In genomic region chr17:8248751-8249607, GRCh38 we compare ENCODE assay signal across 1 cellular context.
TF ChIP-seq lines count a peak whose summit lies in the region.

Gene PFAS (plus strand): TSS chr17:8249289. CDS start chr17:8253938, 4,649 bp downstream.

TF ChIP-seq in WTC11, 78 proteins besides CTCF, POLR2A, EP300 and RAD21 (continued from another document):
- no peak for TF ChIP-seq AR (CRISPR knock-in tag; IDR thresholded peaks at IDR 0.05)
- TF ChIP-seq E2F4 (CRISPR knock-in tag; IDR thresholded peaks at IDR 0.05; ENCODE audit: borderline replicate concordance, low read depth) = no peak
- TF ChIP-seq NR1H2 (CRISPR knock-in tag; IDR thresholded peaks at IDR 0.05) = no peak
- peak; percentile 75; the same call in 1 of the 2 replicates for TF ChIP-seq TP53 (CRISPR knock-in tag; IDR thresholded peaks at IDR 0.05)
- TF ChIP-seq IRF2 (CRISPR knock-in tag; IDR thresholded peaks at IDR 0.05; ENCODE audit: borderline replicate concordance, low read depth) = no peak
- no peak for TF ChIP-seq NR2C2 (CRISPR knock-in tag; IDR thresholded peaks at IDR 0.05)
- TF ChIP-seq NFYB (CRISPR knock-in tag; conservative IDR thresholded peaks at IDR 0.05; ENCODE audit: low read depth) = no peak
- TF ChIP-seq ERG (CRISPR knock-in tag; IDR thresholded peaks at IDR 0.05) = no peak
- no peak for TF ChIP-seq PRRX2 (CRISPR knock-in tag; IDR thresholded peaks at IDR 0.05)
- no peak for TF ChIP-seq GTF2I (CRISPR knock-in tag; conservative IDR thresholded peaks at IDR 0.05)
- no peak for TF ChIP-seq ATF3 (CRISPR knock-in tag; conservative IDR thresholded peaks at IDR 0.05)
- 0 out of 2 replicates have a peak, but pooled peaks have one; percentile 57 for TF ChIP-seq TEAD4 (CRISPR knock-in tag; IDR thresholded peaks at IDR 0.05)
- 0 out of 2 replicates have a peak, but pooled peaks have one; percentile 37 for TF ChIP-seq USF1 (CRISPR knock-in tag; IDR thresholded peaks at IDR 0.05)
- no peak for TF ChIP-seq ZNF423 (CRISPR knock-in tag; IDR thresholded peaks at IDR 0.05)
- no peak for TF ChIP-seq ETV6 (CRISPR knock-in tag; IDR thresholded peaks at IDR 0.05)
- peak; percentile 93; the same call in 1 of the 2 replicates for TF ChIP-seq ATF1 (CRISPR knock-in tag; IDR thresholded peaks at IDR 0.05)
- TF ChIP-seq ZBTB43 (CRISPR knock-in tag; IDR thresholded peaks at IDR 0.05) = no peak
- TF ChIP-seq CBFB (CRISPR knock-in tag; IDR thresholded peaks at IDR 0.05; ENCODE audit: low read depth) = peak; percentile 45; the same call in 1 of the 2 replicates
- no peak for TF ChIP-seq IRF1 (CRISPR knock-in tag; IDR thresholded peaks at IDR 0.05)
- no peak for TF ChIP-seq ZNF263 (CRISPR knock-in tag; IDR thresholded peaks at IDR 0.05; ENCODE audit: low read depth)
- no peak for TF ChIP-seq TCF7 (CRISPR knock-in tag; IDR thresholded peaks at IDR 0.05; ENCODE audit: low read depth)
- peak; percentile 12; the same call in 1 of the 2 replicates for TF ChIP-seq E2F5 (CRISPR knock-in tag; IDR thresholded peaks at IDR 0.05)
- TF ChIP-seq PRDM15 (CRISPR knock-in tag; IDR thresholded peaks at IDR 0.05) = no peak
- peak; percentile 66; the same call in 1 of the 2 replicates for TF ChIP-seq SMAD3 (CRISPR knock-in tag; IDR thresholded peaks at IDR 0.05; ENCODE audit: borderline replicate concordance)
- no peak for TF ChIP-seq RORB (CRISPR knock-in tag; IDR thresholded peaks at IDR 0.05)
